Comparison of ENCODE assay signal across 22 cellular contexts in the genomic region with DNA sequence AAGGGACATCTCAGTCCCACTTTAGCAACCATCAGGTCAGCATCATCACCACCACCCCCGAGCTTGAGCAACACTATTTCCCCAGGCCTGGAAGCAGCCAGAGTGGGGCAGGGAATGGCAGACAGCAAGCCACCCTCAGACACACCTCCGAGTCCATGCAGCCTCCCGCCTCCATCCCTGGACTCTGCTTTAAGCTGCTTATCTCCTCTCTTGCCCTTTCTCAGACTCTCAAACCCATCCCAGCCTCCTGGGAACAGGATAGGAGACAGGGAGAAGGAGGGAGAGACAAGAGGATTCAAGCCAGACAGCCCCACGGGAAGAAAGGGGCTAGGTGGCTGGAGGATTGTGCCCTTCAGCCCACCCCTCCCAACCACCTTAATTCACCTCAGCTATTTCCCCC. TPM values are rescaled to one million over a fixed set of nuclear protein-coding genes. Genes with fewer than 3 reads are reported as not detected.
DNase-seq lines count a peak whose midpoint lies in the region; ATAC-seq and TF ChIP-seq lines count a peak whose summit lies in the region.
"Had no signal": no experiment of that assay in that cellular context is flagged by ENCODE, and none has a peak within 500 bp of the region (broad histone marks: within the 10 kb centered on the region; RNA-seq: fewer than 3 reads in every experiment).

No MANE protein-coding gene starts in this region.

- POLR2A ChIA-PET in OCI-LY7 (lab: Charles Lee), result interaction anchor here (1.1 to 4.6 kb wide), 4 partner anchors 11 to 122 kb away, joined by 3 to 65 read pairs (median 25); partner anchors contain the start of genes NUDT17 and RBM8A

- peaks cover 36% of the 10 kb centered on the region; the same call in 1 of the 2 replicates for H3K36me3 ChIP-seq in OCI-LY7 (ENCODE audit: insufficient read depth, low read length)
- peaks cover 0 to 38% (median 6%) of the 10 kb centered on the region in 4 donors for H3K36me3 ChIP-seq in right lobe of liver
- H3K36me3 ChIP-seq: colonic mucosa had no signal

- H3K27ac ChIP-seq in OCI-LY7 (ENCODE audit: low read depth, low read length, poor library complexity, severe bottlenecking) (no peak overlapping the region), right lobe of liver (no peak overlapping the region)
- H3K27ac ChIP-seq: body of pancreas, colonic mucosa, right atrium auricular region, thyroid gland had no signal

- intact Hi-C loops in OCI-LY7 (cut with micrococcal nuclease; ENCODE audit: unreplicated experiment), result no loop called here
- intact Hi-C loops in right lobe of liver (cut with DNase I), result loop anchor here in 1 of 2 donors (10.0 kb wide), 1 partner anchor 48 kb away; no protein-coding TSS in a partner anchor

- H3K4me3 ChIP-seq in OCI-LY7 (ENCODE audit: low read depth, low read length, poor library complexity, severe bottlenecking), result no peak overlapping the region
- peak overlapping the region; percentile 24; the same call in 1 of the 2 replicates for H3K4me3 ChIP-seq in iPS-18c (ENCODE audit: insufficient read depth, low read depth, low read length)
- H3K4me3 ChIP-seq in right lobe of liver, result no peak overlapping the region
- H3K4me3 ChIP-seq: body of pancreas, colonic mucosa, thyroid gland had no signal

- WGBS in right lobe of liver (ENCODE audit: insufficient coverage, low coverage, low lambda C conversion rate, missing lambda C conversion rate), result no CpG with 5 or more reads among the region's 4 CpGs

- peaks cover 16% of the 10 kb centered on the region for H3K36me3 Mint-ChIP-seq in activated naive CD4-positive, alpha-beta T cell treated with anti-CD3 and anti-CD28 coated beads, Interleukin-2, amount 10 ng/mL, durations not matched to agents 7 days and 5 days
- peaks cover 21% of the 10 kb centered on the region for H3K36me3 Mint-ChIP-seq in type B pancreatic cell

- H3K4me1 ChIP-seq in OCI-LY7 (ENCODE audit: insufficient read depth, low read length, poor library complexity, severe bottlenecking), result peaks cover 13% of the 10 kb centered on the region
- peaks cover 0 to 12% (median 0%) of the 10 kb centered on the region in 4 donors for H3K4me1 ChIP-seq in right lobe of liver

- peak overlapping the region; percentile 83 for H3K4me2 ChIP-seq in OCI-LY7 (ENCODE audit: low read length)

- BruUV-seq in OCI-LY7 (replicated peaks; lab: Mats Ljungman, UMichigan), result no TSS peak

- no peaks in the 10 kb centered on the region for H3K79me2 ChIP-seq in OCI-LY7 (ENCODE audit: insufficient read depth, low read depth, low read length)

- H2AFZ ChIP-seq in OCI-LY7 (ENCODE audit: low read length), result no peak overlapping the region

- no peak for ATAC-seq in right lobe of liver
- ATAC-seq: body of pancreas; stimulated activated naive B cell treated with anti-CD40 and anti-IgM and Interleukin-4, amounts not matched to agents 10 μg/mL and 1 μg/mL and 100 μg/mL, for 72 hours had no signal

- H3K4me3 Mint-ChIP-seq in activated naive CD4-positive, alpha-beta T cell treated with anti-CD3 and anti-CD28 coated beads, Interleukin-2, amount 10 ng/mL, durations not matched to agents 7 days and 5 days, result peak overlapping the region; percentile 47
- H3K4me3 Mint-ChIP-seq in type B pancreatic cell, result peak overlapping the region; percentile 64

- peaks cover 5% of the 10 kb centered on the region for H3K27me3 Mint-ChIP-seq in activated naive CD4-positive, alpha-beta T cell treated with anti-CD3 and anti-CD28 coated beads, Interleukin-2, amount 10 ng/mL, durations not matched to agents 7 days and 5 days
- no peaks in the 10 kb centered on the region for H3K27me3 Mint-ChIP-seq in type B pancreatic cell

- H3K27ac Mint-ChIP-seq in activated naive CD4-positive, alpha-beta T cell treated with anti-CD3 and anti-CD28 coated beads, Interleukin-2, amount 10 ng/mL, durations not matched to agents 7 days and 5 days, result no peak overlapping the region
- H3K27ac Mint-ChIP-seq in type B pancreatic cell, result no peak overlapping the region
- H3K27ac Mint-ChIP-seq: stimulated activated naive B cell treated with anti-CD40 and anti-IgM and Interleukin-4, amounts not matched to agents 10 μg/mL and 1 μg/mL and 100 μg/mL, for 72 hours had no signal

- TF ChIP-seq POLR2A in right lobe of liver (IDR thresholded peaks at IDR 0.05), result no peak

- no peaks in the 10 kb centered on the region for H3K27me3 ChIP-seq in right lobe of liver
- H3K27me3 ChIP-seq: body of pancreas, colonic mucosa, right atrium auricular region, thyroid gland had no signal

- no peaks in the 10 kb centered on the region for H4K20me1 ChIP-seq in OCI-LY7 (ENCODE audit: insufficient read depth, low read length)

- CTCF ChIA-PET in activated naive CD4-positive, alpha-beta T cell treated with anti-CD3 and anti-CD28 coated beads, Interleukin-2, amount 10 ng/mL, durations not matched to agents 7 days and 5 days (lab: Charles Lee), result interaction anchor here (0.6 to 7.7 kb wide), 8 partner anchors 8 to 155 kb away, joined by 3 to 121 read pairs (median 4); partner anchors contain the start of genes NUDT17 and RBM8A
- CTCF ChIA-PET in OCI-LY7 (lab: Charles Lee; ENCODE audit: unreplicated experiment), result interaction anchor here (3.4 kb wide), 1 partner anchor 11 kb away, joined by 44 read pairs; the partner anchor contains the start of gene NUDT17

- no peaks in the 10 kb centered on the region for H3K9me2 ChIP-seq in OCI-LY7 (ENCODE audit: insufficient read depth, low read length)

- DNase-seq in activated naive CD4-positive, alpha-beta T cell treated with anti-CD3 and anti-CD28 coated beads, Interleukin-2, amount 10 ng/mL, durations not matched to agents 7 days and 5 days, result no peak
- no peak for DNase-seq in activated naive CD4-positive, alpha-beta T cell treated with anti-CD3 and anti-CD28 coated beads, Interleukin-2, amount 50 U/mL, for 16 hours
- no peak for DNase-seq in OCI-LY7 (ENCODE audit: low spot score)
- DNase-seq in type B pancreatic cell (ENCODE audit: extremely low spot score, unreplicated experiment), result no peak
- DNase-seq in RKO (ENCODE audit: low spot score), result no peak
- no peak for DNase-seq in right lobe of liver
- no peak for DNase-seq in GM10266 (ENCODE audit: extremely low spot score)
- DNase-seq: ACHN; activated CD4-positive, alpha-beta T cell treated with anti-CD3 and anti-CD28 coated beads for 48 hours; activated CD8-positive, alpha-beta memory T cell treated with anti-CD3 and anti-CD28 coated beads, Interleukin-2, amount 50 U/mL, for 48 hours; activated naive CD4-positive, alpha-beta T cell treated with Interleukin-2 at 50 U/mL for 16 hours; body of pancreas; colonic mucosa; HCEC 1CT; KBM-7; NCI-H1092; NCI-H2171; stimulated activated CD4-positive, alpha-beta T cell treated with anti-CD3 and anti-CD28 coated beads, Interleukin-15, amount 100 ng/mL, for 24 hours; stimulated activated naive B cell treated with anti-CD40 and anti-IgM and Interleukin-4, amounts not matched to agents 10 μg/mL and 1 μg/mL and 100 μg/mL, for 72 hours; thyroid gland had no signal

- peaks cover 21% of the 10 kb centered on the region for H3K4me1 Mint-ChIP-seq in activated naive CD4-positive, alpha-beta T cell treated with anti-CD3 and anti-CD28 coated beads, Interleukin-2, amount 10 ng/mL, durations not matched to agents 7 days and 5 days
- H3K4me1 Mint-ChIP-seq in type B pancreatic cell (ENCODE audit: unreplicated experiment), result peaks cover 5% of the 10 kb centered on the region

- H3K9me3 Mint-ChIP-seq in activated naive CD4-positive, alpha-beta T cell treated with anti-CD3 and anti-CD28 coated beads, Interleukin-2, amount 10 ng/mL, durations not matched to agents 7 days and 5 days, result no peaks in the 10 kb centered on the region
- no peaks in the 10 kb centered on the region for H3K9me3 Mint-ChIP-seq in type B pancreatic cell
- H3K9me3 Mint-ChIP-seq: stimulated activated naive B cell treated with anti-CD40 and anti-IgM and Interleukin-4, amounts not matched to agents 10 μg/mL and 1 μg/mL and 100 μg/mL, for 72 hours had no signal

- H3K9me3 ChIP-seq in OCI-LY7 (ENCODE audit: low read length) (no peaks in the 10 kb centered on the region), iPS-18c (ENCODE audit: control insufficient read depth, insufficient read depth, low read length) (no peaks in the 10 kb centered on the region), right lobe of liver (no peaks in the 10 kb centered on the region)
- H3K9me3 ChIP-seq: body of pancreas, colonic mucosa, right atrium auricular region, thyroid gland had no signal

- TF ChIP-seq CTCF in OCI-LY7 (conservative IDR thresholded peaks at IDR 0.05; ENCODE audit: low read length) (no peak), type B pancreatic cell (conservative IDR thresholded peaks at IDR 0.05) (no peak), right lobe of liver (IDR thresholded peaks at IDR 0.05) (no peak), GM10266 (IDR thresholded peaks at IDR 0.05; ENCODE audit: control insufficient read depth, insufficient read depth, low read depth, missing control alignments) (no peak)

RNA-seq across cellular contexts. Expression of gene PIAS3, which starts 1.7 kb away (rescaled TPM):
- 7.8 and 9.4 TPM in 2 replicates for total RNA-seq in OCI-LY7 (2014; rRNA removed; shearing (Covaris generic))
- total RNA-seq in OCI-LY7 (2022) (28.1 and 32.8 TPM in 2 replicates), type B pancreatic cell (ENCODE audit: low replicate concordance) (18.4 and 40.0 TPM in 2 replicates), right lobe of liver (1 to 10 TPM; 5.5 to 8.9 (median 6.7) TPM)

RNA-seq across cellular contexts. Expression of gene NUDT17, which starts 11.7 kb away (rescaled TPM):
- total RNA-seq in OCI-LY7 (2014; rRNA removed; shearing (Covaris generic)), result 10.8 and 16.9 TPM in 2 replicates
- total RNA-seq in OCI-LY7 (2022) (39.3 and 39.4 TPM in 2 replicates), type B pancreatic cell (ENCODE audit: low replicate concordance) (2.1 and 4.0 TPM in 2 replicates), right lobe of liver (1 to 10 TPM in 3 of 6 experiments, under 1 TPM in 3; 0.51 to 2.2 (median 1.0) TPM)

RNA-seq across cellular contexts. Expression of gene ANKRD35, which starts 28.5 kb away (rescaled TPM):
- total RNA-seq in OCI-LY7 (2014; rRNA removed; shearing (Covaris generic)), result not detected in 2 replicates
- total RNA-seq in OCI-LY7 (2022) (not detected in 2 replicates), type B pancreatic cell (ENCODE audit: low replicate concordance) (0.12 and 0.56 TPM in 2 replicates), right lobe of liver (1 to 10 TPM; 1.1 to 2.5 (median 1.6) TPM)

RNA-seq across cellular contexts. Expression of gene POLR3C, which starts 33.2 kb away (rescaled TPM):
- 48.9 and 57.1 TPM in 2 replicates for total RNA-seq in OCI-LY7 (2014; rRNA removed; shearing (Covaris generic))
- total RNA-seq in OCI-LY7 (2022) (78.8 and 80.0 TPM in 2 replicates), type B pancreatic cell (ENCODE audit: low replicate concordance) (27.6 and 28.3 TPM in 2 replicates), right lobe of liver (10 to 100 TPM in 3 of 6 experiments, 1 to 10 TPM in 3; 7.7 to 17.0 (median 11.2) TPM)

RNA-seq across cellular contexts. Expression of gene RNF115, which starts 33.3 kb away (rescaled TPM):
- 14.7 and 14.8 TPM in 2 replicates for total RNA-seq in OCI-LY7 (2014; rRNA removed; shearing (Covaris generic))
- total RNA-seq in OCI-LY7 (2022) (23.9 and 24.0 TPM in 2 replicates), type B pancreatic cell (ENCODE audit: low replicate concordance) (9.2 and 10.6 TPM in 2 replicates), right lobe of liver (10 to 100 TPM in 2 of 6 experiments, 1 to 10 TPM in 4; 5.3 to 10.3 (median 8.0) TPM)
